9 cellular contexts compared by ENCODE assay signal in genomic region chr2:138373993-138374408, GRCh38.
DNase-seq lines count a peak whose midpoint lies in the region; ATAC-seq and TF ChIP-seq lines count a peak whose summit lies in the region.
"Had no signal": no experiment of that assay in that cellular context is flagged by ENCODE, and none has a peak within 500 bp of the region (broad histone marks: within the 10 kb centered on the region; RNA-seq: fewer than 3 reads in every experiment).

No MANE protein-coding gene starts in this region.

- peak; percentile 8 for DNase-seq in DMS114 treated with DMSO at 0.1 percent for 48 hours (lab: John Stamatoyannopoulos, UW; ENCODE audit: unreplicated experiment)
- DNase-seq in NCI-H2171 (lab: John Stamatoyannopoulos, UW), result peak; percentile 46
- peak; percentile 50 for DNase-seq in astrocyte of the spinal cord (ENCODE audit: low read depth, low spot score)
- no peak for DNase-seq in left colon
- no peak for DNase-seq in NCI-H1436 (lab: John Stamatoyannopoulos, UW)

- peak; percentile 77 for ATAC-seq in GM21786 (IDR thresholded peaks at IDR 0.05; ENCODE audit: unreplicated experiment)
- peak; percentile 66 for ATAC-seq in left colon
- ATAC-seq in HG02763 (IDR thresholded peaks at IDR 0.05; ENCODE audit: unreplicated experiment), result no peak
- ATAC-seq in HG02623 (IDR thresholded peaks at IDR 0.05; ENCODE audit: unreplicated experiment), result no peak

- no peak overlapping the region for H3K4me3 ChIP-seq in astrocyte of the spinal cord (ENCODE audit: low read depth, low read length)
- H3K4me3 ChIP-seq: SJSA1 had no signal

- intact Hi-C loops in left colon (cut with DNase I, micrococcal nuclease), result no loop called here

- in situ Hi-C loops in astrocyte of the spinal cord (cut with HindIII; ENCODE audit: low sequenced_read_pairs), result no loop called here

- peak; percentile 73 for TF ChIP-seq CTCF in astrocyte of the spinal cord (IDR thresholded peaks at IDR 0.05; ENCODE audit: low read depth, low read length)

Comparison
In these comparisons a context has a peak if more than half of its experiments do, and no peak if none do; other contexts are left out.
1. DNase-seq: peak in DMS114 treated with DMSO at 0.1 percent for 48 hours (single experiment), NCI-H2171 (single experiment) and astrocyte of the spinal cord (single experiment); none in left colon (0 of 2) and NCI-H1436 (single experiment).
2. ATAC-seq: peak in GM21786 (single experiment) and left colon (single experiment); none in HG02763 (single experiment) and HG02623 (single experiment).